In genomic region chr7:119065966-119066365, GRCh38 we compare ENCODE assay signal across 17 cellular contexts.
"Had no signal": no experiment of that assay in that cellular context is flagged by ENCODE, and none has a peak within 500 bp of the region (broad histone marks: within the 10 kb centered on the region; RNA-seq: fewer than 3 reads in every experiment).

No MANE protein-coding gene starts in this region.

- H3K4me3 Mint-ChIP-seq: mesothelial cell of epicardium; naive B cell; naive thymus-derived CD8-positive, alpha-beta T cell had no signal

- H3K9me3 Mint-ChIP-seq: mesothelial cell of epicardium had no signal

- H3K27me3 Mint-ChIP-seq: naive B cell; naive thymus-derived CD8-positive, alpha-beta T cell had no signal

- H3K36me3 Mint-ChIP-seq: mesothelial cell of epicardium; naive B cell; naive thymus-derived CD8-positive, alpha-beta T cell had no signal

- DNase-seq: dermis blood vessel endothelial cell; dorsolateral prefrontal cortex; effector CD4-positive, alpha-beta T cell; effector memory CD4-positive, alpha-beta T cell; foreskin keratinocyte; head of caudate nucleus; heart right ventricle; hippocampal formation; left cardiac atrium; left lung; left ventricle myocardium superior; lower lobe of right lung; mesenchymal stem cell; mucosa of descending colon; naive B cell; naive thymus-derived CD8-positive, alpha-beta T cell had no signal

- H3K4me1 Mint-ChIP-seq: mesothelial cell of epicardium; naive B cell; naive thymus-derived CD8-positive, alpha-beta T cell had no signal

- H3K27ac Mint-ChIP-seq: mesothelial cell of epicardium; naive thymus-derived CD8-positive, alpha-beta T cell had no signal
